In the genomic region with DNA sequence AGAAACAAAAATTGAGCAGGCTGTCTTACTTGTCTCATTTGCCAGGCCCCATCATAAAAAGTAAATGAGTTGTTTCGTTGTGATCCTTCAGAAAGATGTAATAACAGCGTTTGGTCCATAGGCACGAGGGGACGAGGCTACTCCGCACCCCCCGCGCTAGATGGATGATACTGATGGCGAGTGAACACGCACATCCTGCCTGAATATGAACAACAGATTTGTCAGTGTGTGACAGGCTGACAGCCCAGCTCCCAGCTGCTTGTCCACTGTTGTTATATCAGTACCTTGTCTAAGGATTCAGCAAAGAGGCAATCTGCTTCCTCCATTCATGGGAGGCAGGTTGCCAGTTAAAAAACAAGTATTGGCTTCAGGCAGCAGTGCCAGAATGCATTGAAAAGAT, we compare ENCODE assay signal across 24 cellular contexts.
DNase-seq lines count a peak whose midpoint lies in the region; TF ChIP-seq lines count a peak whose summit lies in the region.
"Had no signal": no experiment of that assay in that cellular context is flagged by ENCODE, and none has a peak within 500 bp of the region (broad histone marks: within the 10 kb centered on the region; RNA-seq: fewer than 3 reads in every experiment).

No MANE protein-coding gene starts in this region.

- no peaks in the 10 kb centered on the region for H3K9me3 ChIP-seq in GM23248 (ENCODE audit: low read depth)
- H3K9me3 ChIP-seq: esophagus squamous epithelium had no signal

- H3K9ac ChIP-seq in GM23248, result no peak overlapping the region

- WGBS in GM23248 (ENCODE audit: low coverage in 1 of 2, low lambda C conversion rate in 2 of 2, missing lambda C conversion rate in 2 of 2), 2 experiments, result 50 to 51% methylated on average over 9 of the region's 9 CpGs

- TF ChIP-seq CTCF in cardiac fibroblast (IDR thresholded peaks at IDR 0.05; ENCODE audit: low read depth, low read length), result no peak
- TF ChIP-seq CTCF in neural crest cell (conservative IDR thresholded peaks at IDR 0.05), result no peak

- no peak overlapping the region for H3K27ac ChIP-seq in ACC112 (ENCODE audit: low read depth, low read length)
- no peak overlapping the region for H3K27ac ChIP-seq in GM23248
- H3K27ac ChIP-seq: SK-N-MC had no signal

- H4K20me1 ChIP-seq in GM23248 (ENCODE audit: insufficient read depth), result no peaks in the 10 kb centered on the region

- no peaks in the 10 kb centered on the region for H3K27me3 Mint-ChIP-seq in neural crest cell (ENCODE audit: low read depth)
- H3K27me3 Mint-ChIP-seq: CD4-positive, alpha-beta T cell had no signal

- H3K4me3 Mint-ChIP-seq in neural crest cell, result no peak overlapping the region
- H3K4me3 Mint-ChIP-seq: activated T-cell treated with anti-CD3 and anti-CD28 coated beads, Interleukin-2, amount 50 U/mL, for 4 hours; CD4-positive, alpha-beta T cell; nephron progenitor cell had no signal

- H3K27me3 ChIP-seq in ACC112 (ENCODE audit: insufficient read depth, low read length) (no peaks in the 10 kb centered on the region), GM23248 (replicated peaks; ENCODE audit: insufficient read depth) (no peaks in the 10 kb centered on the region), H7 (ENCODE audit: control insufficient read depth, insufficient read depth, low read length) (no peaks in the 10 kb centered on the region)
- H3K27me3 ChIP-seq: esophagus squamous epithelium had no signal

- in situ Hi-C loops in GM23248 (cut with MboI), result no loop called here

- no peaks in the 10 kb centered on the region for H3K9me2 ChIP-seq in GM23248 (ENCODE audit: insufficient read depth)

- DNase-seq in GM23248 (no peak), cardiac fibroblast (ENCODE audit: low read depth in 2 of 2) (peak; percentile 7 to 16), neural crest cell (ENCODE audit: low read depth, low spot score) (no peak), dermis blood vessel endothelial cell (no peak), H7 (no peak), pons (ENCODE audit: low spot score) (no peak), NCI-H345 treated with DMSO at 0.1 percent for 48 hours (lab: John Stamatoyannopoulos, UW; ENCODE audit: unreplicated experiment) (no peak)
- DNase-seq: activated CD4-positive, CD25-positive, alpha-beta regulatory T cell treated with anti-CD3 and anti-CD28 coated beads, Interleukin-2, amount 50 U/mL, for 72 hours; activated CD8-positive, alpha-beta memory T cell treated with anti-CD3 and anti-CD28 coated beads for 24 hours; activated naive CD4-positive, alpha-beta T cell treated with anti-CD3 and anti-CD28 coated beads, Interleukin-2, amount 50 U/mL, for 16 hours; activated T-cell treated with anti-CD3 and anti-CD28 coated beads, Interleukin-2, amount 50 U/mL, for 4 hours; anterior cingulate cortex; CD4-positive, alpha-beta T cell; cerebellar nuclear complex; effector CD4-positive, alpha-beta T cell; esophagus squamous epithelium; GDM1; midbrain; NCI-H1436 treated with DMSO at 0.1 percent for 48 hours; nephron progenitor cell; stimulated activated CD4-positive, alpha-beta T cell treated with anti-CD3 and anti-CD28 coated beads, Interleukin-12 subunit alpha, Interleukin-12 subunit beta, amount 100 ng/mL, for 4 hours; T1000 had no signal

- H3K4me2 ChIP-seq in GM23248 (ENCODE audit: unreplicated experiment), result no peak overlapping the region

- peak overlapping the region; percentile 32 for H2AFZ ChIP-seq in ACC112 (ENCODE audit: low read length, unreplicated experiment)
- peak overlapping the region; percentile 67 for H2AFZ ChIP-seq in GM23248

- H3K4me3 ChIP-seq in ACC112 (ENCODE audit: low read depth, low read length) (no peak overlapping the region), GM23248 (no peak overlapping the region), cardiac fibroblast (replicated peaks in 1 of 2; ENCODE audit: low read depth in 2 of 2, low read length in 2 of 2) (no peak overlapping the region), H7 (ENCODE audit: insufficient read depth, low read depth, low read length) (no peak overlapping the region)
- H3K4me3 ChIP-seq: SK-N-MC had no signal

- H3K36me3 Mint-ChIP-seq in neural crest cell (ENCODE audit: low read depth), result no peaks in the 10 kb centered on the region

- no peaks in the 10 kb centered on the region for H3K36me3 ChIP-seq in ACC112 (ENCODE audit: insufficient read depth, low read length)
- no peaks in the 10 kb centered on the region for H3K36me3 ChIP-seq in GM23248 (ENCODE audit: low read depth)
- no peaks in the 10 kb centered on the region for H3K36me3 ChIP-seq in H7 (replicated peaks; ENCODE audit: control insufficient read depth, insufficient read depth, low read length)
- H3K36me3 ChIP-seq: esophagus squamous epithelium had no signal

- H3K4me1 ChIP-seq in ACC112 (ENCODE audit: control insufficient read depth, insufficient read depth, low read length, unreplicated experiment) (no peaks in the 10 kb centered on the region), GM23248 (ENCODE audit: insufficient read depth) (no peaks in the 10 kb centered on the region)
- H3K4me1 ChIP-seq: esophagus squamous epithelium had no signal

- H3K27ac Mint-ChIP-seq in neural crest cell (ENCODE audit: unreplicated experiment), result peak overlapping the region; percentile 2
- H3K27ac Mint-ChIP-seq: CD4-positive, alpha-beta T cell; nephron progenitor cell had no signal

- peaks cover 7% of the 10 kb centered on the region for H3K4me1 Mint-ChIP-seq in neural crest cell

- no peaks in the 10 kb centered on the region for H3K9me3 Mint-ChIP-seq in neural crest cell
- H3K9me3 Mint-ChIP-seq: activated T-cell treated with anti-CD3 and anti-CD28 coated beads, Interleukin-2, amount 50 U/mL, for 4 hours; nephron progenitor cell had no signal

- H3K79me2 ChIP-seq in ACC112 (ENCODE audit: control insufficient read depth, insufficient read depth, low read length, unreplicated experiment) (no peaks in the 10 kb centered on the region), GM23248 (ENCODE audit: insufficient read depth) (no peaks in the 10 kb centered on the region)

- H3F3A ChIP-seq in GM23248 (ENCODE audit: insufficient read depth), result no peaks in the 10 kb centered on the region

Comparison
In these comparisons a context has a peak if more than half of its experiments do, and no peak if none do; other contexts are left out.
1. DNase-seq: peak in cardiac fibroblast (2 of 2); none in GM23248 (single experiment), neural crest cell (single experiment), dermis blood vessel endothelial cell (single experiment), H7 (single experiment), pons (single experiment) and NCI-H345 treated with DMSO at 0.1 percent for 48 hours (single experiment).